10 cellular contexts compared by ENCODE assay signal in genomic region chr2:112640800-112641675, GRCh38. TPM values are rescaled to one million over a fixed set of nuclear protein-coding genes. Genes with fewer than 3 reads are reported as not detected.
DNase-seq lines count a peak whose midpoint lies in the region; ATAC-seq and TF ChIP-seq lines count a peak whose summit lies in the region.
"Had no signal": no experiment of that assay in that cellular context is flagged by ENCODE, and none has a peak within 500 bp of the region (broad histone marks: within the 10 kb centered on the region; RNA-seq: fewer than 3 reads in every experiment).

No MANE protein-coding gene starts in this region.

- H3K27ac Mint-ChIP-seq in chondrocyte (ENCODE audit: unreplicated experiment): peak overlapping the region; percentile 83

- DNase-seq in ELR (ENCODE audit: low read depth) (peak; percentile 94), NCI-H226 (peak; percentile 82), chondrocyte (ENCODE audit: low spot score) (no peak), occipital lobe (lab: John Stamatoyannopoulos, UW) (peak; percentile 27), SIG-M5 treated with dmso at 0.1 percent for 504 hours (lab: John Stamatoyannopoulos, UW; ENCODE audit: unreplicated experiment) (no peak), DMS 273 (lab: John Stamatoyannopoulos, UW; ENCODE audit: unreplicated experiment) (no peak), testis (no peak)
- DNase-seq: activated T-cell treated with anti-CD3 and anti-CD28 coated beads, Interleukin-2, amount 50 U/mL, for 1 hour had no signal

- no peak for ATAC-seq in GM21447 (IDR thresholded peaks at IDR 0.05; ENCODE audit: unreplicated experiment)

- H3K4me1 Mint-ChIP-seq in chondrocyte (ENCODE audit: low read depth): peaks cover 43% of the 10 kb centered on the region

- H3K9me3 ChIP-seq in testis: no peaks in the 10 kb centered on the region

- H3K4me3 ChIP-seq in testis: no peak overlapping the region

- H3K27me3 Mint-ChIP-seq in chondrocyte (ENCODE audit: low read depth): no peaks in the 10 kb centered on the region

- no peaks in the 10 kb centered on the region for H3K36me3 Mint-ChIP-seq in chondrocyte (ENCODE audit: low read depth)

- H3K9me3 Mint-ChIP-seq in chondrocyte (ENCODE audit: low read depth): no peaks in the 10 kb centered on the region

- TF ChIP-seq CTCF in chondrocyte (IDR thresholded peaks at IDR 0.05) (no peak), testis (IDR thresholded peaks at IDR 0.05) (no peak)

- no peak for TF ChIP-seq POLR2A in testis (IDR thresholded peaks at IDR 0.05)

- H3K27ac ChIP-seq in testis: no peak overlapping the region
- H3K27ac ChIP-seq: KMS-11 had no signal

- intact Hi-C loops in testis (cut with DNase I; ENCODE audit: low total_unique reads): no loop called here

- H3K4me3 Mint-ChIP-seq in chondrocyte (ENCODE audit: unreplicated experiment): peak overlapping the region; percentile 13

- peaks cover 5% of the 10 kb centered on the region for H3K4me1 ChIP-seq in testis

- H3K36me3 ChIP-seq in testis (ENCODE audit: low read depth, missing control alignments): no peaks in the 10 kb centered on the region

- H3K27me3 ChIP-seq in testis: no peaks in the 10 kb centered on the region

- 78 to 84% methylated on average over 8 of the region's 8 CpGs for WGBS in testis, 2 donors

RNA-seq across cellular contexts. Expression of gene SLC20A1, which starts 4.7 kb away (rescaled TPM):
- 62.2 to 94.5 TPM (median 63.0 TPM) in 3 replicates for total RNA-seq in chondrocyte
- total RNA-seq in occipital lobe: 34.2 TPM
- total RNA-seq in testis: 10 to 100 TPM; 38.7 to 47.8 TPM
- polyA plus RNA-seq in testis (ENCODE audit: insufficient read depth, low read depth, low replicate concordance): 30.2 TPM

RNA-seq across cellular contexts. Expression of gene CHCHD5, which starts 56.6 kb away (rescaled TPM):
- total RNA-seq in chondrocyte (16.9 to 22.7 TPM (median 22.4 TPM) in 3 replicates), occipital lobe (4.8 TPM), testis (10 to 100 TPM; 49.0 to 51.3 TPM)
- polyA plus RNA-seq in testis (ENCODE audit: insufficient read depth, low read depth, low replicate concordance): 98.9 TPM

Comparison
In these comparisons a context has a peak if more than half of its experiments do, and no peak if none do; other contexts are left out.
1. DNase-seq: peak in ELR (single experiment), NCI-H226 (single experiment) and occipital lobe (single experiment); none in chondrocyte (single experiment), SIG-M5 treated with dmso at 0.1 percent for 504 hours (single experiment), DMS 273 (single experiment) and testis (single experiment).